Comparison of ENCODE assay signal across 1 cellular context in genomic region chr12:90292183-90292582, GRCh38.
TF ChIP-seq lines count a peak whose summit lies in the region.

No MANE protein-coding gene starts in this region.

TF ChIP-seq in GM23338, 12 proteins besides CTCF, POLR2A, EP300 and RAD21 (continued from another document):
- no peak for TF ChIP-seq ZNF331 (CRISPR knock-in tag; IDR thresholded peaks at IDR 0.05; ENCODE audit: low read depth)
